ENCODE assay signal across 11 cellular contexts in genomic region chr1:153959454-153959853, GRCh38. TPM values are rescaled to one million over a fixed set of nuclear protein-coding genes. Genes with fewer than 3 reads are reported as not detected.
DNase-seq lines count a peak whose midpoint lies in the region; ATAC-seq and TF ChIP-seq lines count a peak whose summit lies in the region.
"Had no signal": no experiment of that assay in that cellular context is flagged by ENCODE, and none has a peak within 500 bp of the region (broad histone marks: within the 10 kb centered on the region; RNA-seq: fewer than 3 reads in every experiment).

No MANE protein-coding gene starts in this region.

- no peaks in the 10 kb centered on the region for H3K27me3 Mint-ChIP-seq in activated T-cell treated with anti-CD3 and anti-CD28 coated beads, Interleukin-2, amount 50 U/mL, for 24 hours
- no peaks in the 10 kb centered on the region for H3K27me3 Mint-ChIP-seq in activated naive CD8-positive, alpha-beta T cell treated with anti-CD3 and anti-CD28 coated beads, Interleukin-2, amount 50 U/mL, for 24 hours

- ATAC-seq in activated naive CD8-positive, alpha-beta T cell treated with anti-CD3 and anti-CD28 coated beads, Interleukin-2, amount 50 U/mL, for 24 hours: no peak
- no peak for ATAC-seq in HG02840 (IDR thresholded peaks at IDR 0.05; ENCODE audit: low FRiP score, unreplicated experiment)
- ATAC-seq: GM12878 had no signal

- TF ChIP-seq CTCF in tibial artery (IDR thresholded peaks at IDR 0.05): no peak

- no peak for DNase-seq in activated T-cell treated with anti-CD3 and anti-CD28 coated beads, Interleukin-2, amount 50 U/mL, for 24 hours
- DNase-seq in activated T-cell treated with anti-CD3 and anti-CD28 coated beads, Interleukin-2, amount 50 U/mL, for 1 hour: no peak
- no peak for DNase-seq in activated naive CD8-positive, alpha-beta T cell treated with anti-CD3 and anti-CD28 coated beads, Interleukin-2, amount 50 U/mL, for 24 hours
- DNase-seq in tibial artery (no peak), NCI-H748 (lab: John Stamatoyannopoulos, UW; ENCODE audit: unreplicated experiment) (no peak), GM19240 (ENCODE audit: insufficient read length, low spot score) (no peak)
- DNase-seq: activated CD4-positive, CD25-positive, alpha-beta regulatory T cell; NCI-H2171 had no signal

- no peak overlapping the region for H3K4me3 Mint-ChIP-seq in activated T-cell treated with anti-CD3 and anti-CD28 coated beads, Interleukin-2, amount 50 U/mL, for 24 hours
- H3K4me3 Mint-ChIP-seq in activated naive CD8-positive, alpha-beta T cell treated with anti-CD3 and anti-CD28 coated beads, Interleukin-2, amount 50 U/mL, for 24 hours: no peak overlapping the region

- H3K4me1 Mint-ChIP-seq in activated T-cell treated with anti-CD3 and anti-CD28 coated beads, Interleukin-2, amount 50 U/mL, for 24 hours (ENCODE audit: low read depth): peaks cover 69% of the 10 kb centered on the region
- peaks cover 61% of the 10 kb centered on the region for H3K4me1 Mint-ChIP-seq in activated naive CD8-positive, alpha-beta T cell treated with anti-CD3 and anti-CD28 coated beads, Interleukin-2, amount 50 U/mL, for 24 hours

- H3K9me3 Mint-ChIP-seq in activated T-cell treated with anti-CD3 and anti-CD28 coated beads, Interleukin-2, amount 50 U/mL, for 24 hours: no peaks in the 10 kb centered on the region
- H3K9me3 Mint-ChIP-seq in activated naive CD8-positive, alpha-beta T cell treated with anti-CD3 and anti-CD28 coated beads, Interleukin-2, amount 50 U/mL, for 24 hours: no peaks in the 10 kb centered on the region

- H3K9me3 ChIP-seq in mesodermal cell (ENCODE audit: control insufficient read depth, low read length) (no peaks in the 10 kb centered on the region), tibial artery (no peaks in the 10 kb centered on the region)

- peak overlapping the region; percentile 98 for H3K27ac Mint-ChIP-seq in activated T-cell treated with anti-CD3 and anti-CD28 coated beads, Interleukin-2, amount 50 U/mL, for 24 hours
- peak overlapping the region; percentile 90 for H3K27ac Mint-ChIP-seq in activated naive CD8-positive, alpha-beta T cell treated with anti-CD3 and anti-CD28 coated beads, Interleukin-2, amount 50 U/mL, for 24 hours

- H3K36me3 ChIP-seq in mesodermal cell (ENCODE audit: control insufficient read depth, insufficient read depth, low read length) (peaks cover 36% of the 10 kb centered on the region), tibial artery (peaks cover 0 to 21% (median 17%) of the 10 kb centered on the region in 3 donors)

- H3K4me1 ChIP-seq in mesodermal cell (ENCODE audit: control insufficient read depth, insufficient read depth, low read length, poor library complexity, severe bottlenecking) (peaks cover 16% of the 10 kb centered on the region), tibial artery (peaks cover 0 to 62% (median 55%) of the 10 kb centered on the region in 4 donors)

- H3K4me3 ChIP-seq in mesodermal cell (ENCODE audit: extremely low read depth, insufficient read depth, low read length, poor library complexity, severe bottlenecking) (no peak overlapping the region), tibial artery (no peak overlapping the region)
- H3K4me3 ChIP-seq: GM12878 had no signal

- 79 to 100% methylated on average over 1 to 3 of the region's 3 CpGs for WGBS in mesodermal cell (ENCODE audit: insufficient coverage in 2 of 2), 2 experiments

- intact Hi-C loops in tibial artery (cut with DNase I; ENCODE audit: low total_unique reads): no loop called here

- peak overlapping the region; percentile 2 for H3K27ac ChIP-seq in mesodermal cell (ENCODE audit: low read depth, low read length, severe bottlenecking)
- H3K27ac ChIP-seq in tibial artery: peak overlapping the region; percentile 86 to 92

- H3K36me3 Mint-ChIP-seq in activated T-cell treated with anti-CD3 and anti-CD28 coated beads, Interleukin-2, amount 50 U/mL, for 24 hours (ENCODE audit: low read depth): peaks cover 74% of the 10 kb centered on the region
- H3K36me3 Mint-ChIP-seq in activated naive CD8-positive, alpha-beta T cell treated with anti-CD3 and anti-CD28 coated beads, Interleukin-2, amount 50 U/mL, for 24 hours (ENCODE audit: low read depth): peaks cover 17% of the 10 kb centered on the region

- no peaks in the 10 kb centered on the region for H3K27me3 ChIP-seq in tibial artery

RNA-seq across cellular contexts. Expression of gene CRTC2, which starts 1.0 kb away (rescaled TPM):
- 36.3 TPM for polyA plus RNA-seq in mesodermal cell (2013, experiment 1 of 2)
- 26.6 TPM for polyA plus RNA-seq in mesodermal cell (2013, experiment 2 of 2)

RNA-seq across cellular contexts. Expression of gene SLC39A1, which starts 3.9 kb away (rescaled TPM):
- 108 TPM for polyA plus RNA-seq in mesodermal cell (2013, experiment 1 of 2)
- polyA plus RNA-seq in mesodermal cell (2013, experiment 2 of 2): 91.0 TPM

RNA-seq across cellular contexts. Expression of gene CREB3L4, which starts 8.2 kb away (rescaled TPM):
- polyA plus RNA-seq in mesodermal cell (2013, experiment 1 of 2): 19.5 TPM
- 17.7 TPM for polyA plus RNA-seq in mesodermal cell (2013, experiment 2 of 2)

RNA-seq across cellular contexts. Expression of gene DENND4B, which starts 12.9 kb away (rescaled TPM):
- 27.1 TPM for polyA plus RNA-seq in mesodermal cell (2013, experiment 1 of 2)
- polyA plus RNA-seq in mesodermal cell (2013, experiment 2 of 2): 25.5 TPM

RNA-seq across cellular contexts. Expression of gene JTB, which starts 18.0 kb away (rescaled TPM):
- polyA plus RNA-seq in mesodermal cell (2013, experiment 1 of 2): 87.8 TPM
- polyA plus RNA-seq in mesodermal cell (2013, experiment 2 of 2): 71.9 TPM
